ENCODE assay signal across 21 cellular contexts in the genomic region with DNA sequence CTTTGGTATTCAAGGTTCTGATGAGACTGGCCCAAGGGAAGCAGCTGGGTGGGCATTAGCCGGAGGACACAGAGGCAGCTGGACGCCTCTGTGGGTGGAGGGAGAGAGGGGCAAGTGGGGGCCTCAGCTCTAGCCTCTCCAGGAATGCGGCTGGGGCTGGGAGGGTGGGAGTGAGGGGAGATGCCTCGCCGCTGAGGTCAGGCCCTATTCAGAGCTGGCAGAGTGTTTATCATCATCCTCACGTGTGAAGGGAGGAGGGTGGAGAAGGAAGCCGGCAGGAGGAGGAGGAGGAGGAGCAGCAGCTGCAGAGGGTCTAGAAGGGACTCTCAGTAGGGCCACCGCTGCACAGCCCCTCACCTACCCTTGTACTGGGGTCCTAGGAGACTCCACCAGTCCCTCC. TPM values are rescaled to one million over a fixed set of nuclear protein-coding genes. Genes with fewer than 3 reads are reported as not detected.
DNase-seq lines count a peak whose midpoint lies in the region; ATAC-seq and TF ChIP-seq lines count a peak whose summit lies in the region.
"Had no signal": no experiment of that assay in that cellular context is flagged by ENCODE, and none has a peak within 500 bp of the region (broad histone marks: within the 10 kb centered on the region; RNA-seq: fewer than 3 reads in every experiment).

No MANE protein-coding gene starts in this region.

- DNase-seq in endodermal cell (peak; percentile 74), right cardiac atrium (peak in 1 of 3 donors; percentile 46), neural progenitor cell (ENCODE audit: low spot score) (peak; percentile 21), upper lobe of right lung (peak; percentile 28), foreskin melanocyte (no peak)
- DNase-seq: activated CD4-positive, alpha-beta memory T cell treated with anti-CD3 and anti-CD28 coated beads for 36 hours; activated T-cell treated with anti-CD3 and anti-CD28 coated beads, Interleukin-2, amount 50 U/mL, for 24 hours; brain microvascular endothelial cell; cortex of kidney; foreskin fibroblast; GM23248; MG63; NCI-H1694 treated with DMSO at 0.1 percent for 48 hours; NCI-H446 treated with DMSO at 0.1 percent for 48 hours; stimulated activated naive CD4-positive, alpha-beta T cell had no signal

- H3K27me3 Mint-ChIP-seq in endodermal cell (ENCODE audit: insufficient read depth) (no peaks in the 10 kb centered on the region), neural progenitor cell (ENCODE audit: insufficient read depth, low read depth) (peaks cover 15% of the 10 kb centered on the region)
- H3K27me3 Mint-ChIP-seq: activated naive CD4-positive, alpha-beta T cell treated with anti-CD3 and anti-CD28 coated beads, Interleukin-2, amount 50 U/mL, for 24 hours had no signal

- H3K9me3 ChIP-seq in endodermal cell (ENCODE audit: control insufficient read depth, low read length) (no peaks in the 10 kb centered on the region), right cardiac atrium (ENCODE audit: control insufficient read depth, low read length) (no peaks in the 10 kb centered on the region), neural progenitor cell (ENCODE audit: low read depth) (no peaks in the 10 kb centered on the region), upper lobe of right lung (no peaks in the 10 kb centered on the region)
- H3K9me3 ChIP-seq: MG63 had no signal

- peaks cover 6% of the 10 kb centered on the region for H3F3A ChIP-seq in neural progenitor cell (ENCODE audit: low read depth)

- ATAC-seq in right cardiac atrium (peak; percentile 20 to 28), upper lobe of right lung (peak; percentile 23), HG02798 (IDR thresholded peaks at IDR 0.05; ENCODE audit: poor library complexity, unreplicated experiment) (no peak), HG03135 (IDR thresholded peaks at IDR 0.05; ENCODE audit: unreplicated experiment) (no peak), SK-N-SH treated with all-trans-retinoic acid at 6 μM for 48 hours (no peak)
- ATAC-seq: T-cell had no signal

- peaks cover 39% of the 10 kb centered on the region for H3K4me1 Mint-ChIP-seq in endodermal cell
- H3K4me1 Mint-ChIP-seq in neural progenitor cell = peaks cover 21% of the 10 kb centered on the region
- H3K4me1 Mint-ChIP-seq: activated naive CD4-positive, alpha-beta T cell treated with anti-CD3 and anti-CD28 coated beads, Interleukin-2, amount 50 U/mL, for 24 hours; T-cell had no signal

- TF ChIP-seq CTCF in endodermal cell (conservative IDR thresholded peaks at IDR 0.05) (no peak), neural progenitor cell (IDR thresholded peaks at IDR 0.05) (no peak), upper lobe of right lung (IDR thresholded peaks at IDR 0.05) (no peak)

- H3K27me3 ChIP-seq in endodermal cell (ENCODE audit: control insufficient read depth, insufficient read depth, low read length, poor library complexity, severe bottlenecking) (no peaks in the 10 kb centered on the region), right cardiac atrium (ENCODE audit: control insufficient read depth, insufficient read depth) (no peaks in the 10 kb centered on the region), neural progenitor cell (no peaks in the 10 kb centered on the region), upper lobe of right lung (no peaks in the 10 kb centered on the region)
- H3K27me3 ChIP-seq: brain microvascular endothelial cell, MG63 had no signal

- no peak overlapping the region for H3K9ac ChIP-seq in endodermal cell (ENCODE audit: extremely low read depth, low read length, poor library complexity, severe bottlenecking)
- H3K9ac ChIP-seq in neural progenitor cell = no peak overlapping the region
- H3K9ac ChIP-seq: GM23248 had no signal

- no peak overlapping the region for H3K4me2 ChIP-seq in neural progenitor cell

- H3K27ac Mint-ChIP-seq in endodermal cell (no peak overlapping the region), neural progenitor cell (no peak overlapping the region)
- H3K27ac Mint-ChIP-seq: activated CD4-positive, alpha-beta memory T cell treated with anti-CD3 and anti-CD28 coated beads for 36 hours; activated naive CD4-positive, alpha-beta T cell treated with anti-CD3 and anti-CD28 coated beads, Interleukin-2, amount 50 U/mL, for 24 hours; activated T-cell treated with anti-CD3 and anti-CD28 coated beads, Interleukin-2, amount 50 U/mL, for 24 hours; natural killer cell treated with Interleukin-12 subunit alpha and Interleukin-12 subunit beta and Interleukin-15 and Interleukin-18, amount 100 ng/mL, for 72 hours; T-cell had no signal

- no peak overlapping the region for H3K4me3 Mint-ChIP-seq in endodermal cell
- no peak overlapping the region for H3K4me3 Mint-ChIP-seq in neural progenitor cell
- H3K4me3 Mint-ChIP-seq: activated CD4-positive, alpha-beta memory T cell treated with anti-CD3 and anti-CD28 coated beads for 36 hours; activated naive CD4-positive, alpha-beta T cell treated with anti-CD3 and anti-CD28 coated beads, Interleukin-2, amount 50 U/mL, for 24 hours; activated T-cell treated with anti-CD3 and anti-CD28 coated beads, Interleukin-2, amount 50 U/mL, for 24 hours; natural killer cell treated with Interleukin-12 subunit alpha and Interleukin-12 subunit beta and Interleukin-15 and Interleukin-18, amount 100 ng/mL, for 72 hours; T-cell had no signal

- H3K36me3 ChIP-seq in endodermal cell (ENCODE audit: control insufficient read depth, insufficient read depth, low read length) = no peaks in the 10 kb centered on the region
- no peaks in the 10 kb centered on the region for H3K36me3 ChIP-seq in neural progenitor cell
- no peaks in the 10 kb centered on the region for H3K36me3 ChIP-seq in upper lobe of right lung
- H3K36me3 ChIP-seq: brain microvascular endothelial cell had no signal

- no peaks in the 10 kb centered on the region for H3K9me3 Mint-ChIP-seq in endodermal cell
- H3K9me3 Mint-ChIP-seq in neural progenitor cell = no peaks in the 10 kb centered on the region
- H3K9me3 Mint-ChIP-seq: activated CD4-positive, alpha-beta memory T cell treated with anti-CD3 and anti-CD28 coated beads for 36 hours; activated naive CD4-positive, alpha-beta T cell treated with anti-CD3 and anti-CD28 coated beads, Interleukin-2, amount 50 U/mL, for 24 hours; activated T-cell treated with anti-CD3 and anti-CD28 coated beads, Interleukin-2, amount 50 U/mL, for 24 hours; natural killer cell treated with Interleukin-12 subunit alpha and Interleukin-12 subunit beta and Interleukin-15 and Interleukin-18, amount 100 ng/mL, for 72 hours; T-cell had no signal

- no peaks in the 10 kb centered on the region for H4K20me1 ChIP-seq in neural progenitor cell (ENCODE audit: low read depth)

- H3K4me3 ChIP-seq in endodermal cell (ENCODE audit: low read length) (no peak overlapping the region), right cardiac atrium (ENCODE audit: low read length) (no peak overlapping the region), neural progenitor cell (no peak overlapping the region), upper lobe of right lung (no peak overlapping the region)
- H3K4me3 ChIP-seq: GM23248, MG63 had no signal

- no peaks in the 10 kb centered on the region for H3K36me3 Mint-ChIP-seq in endodermal cell (ENCODE audit: low read depth)
- no peaks in the 10 kb centered on the region for H3K36me3 Mint-ChIP-seq in neural progenitor cell
- H3K36me3 Mint-ChIP-seq: activated CD4-positive, alpha-beta memory T cell treated with anti-CD3 and anti-CD28 coated beads for 36 hours; activated naive CD4-positive, alpha-beta T cell treated with anti-CD3 and anti-CD28 coated beads, Interleukin-2, amount 50 U/mL, for 24 hours; natural killer cell treated with Interleukin-12 subunit alpha and Interleukin-12 subunit beta and Interleukin-15 and Interleukin-18, amount 100 ng/mL, for 72 hours; T-cell had no signal

- 46% methylated on average over 8 of the region's 8 CpGs; no CpG with 5 or more reads in 1 of the 2 experiments for WGBS in endodermal cell (ENCODE audit: insufficient coverage in 1 of 2, insufficient read length in 1 of 2), 2 experiments
- WGBS in right cardiac atrium = 42% methylated on average over 8 of the region's 8 CpGs

- intact Hi-C loops in right cardiac atrium (cut with DNase I) = no loop called here
- intact Hi-C loops in upper lobe of right lung (cut with DNase I) = no loop called here

- no peak overlapping the region for H2AFZ ChIP-seq in neural progenitor cell (replicated peaks)
- H2AFZ ChIP-seq: GM23248 had no signal

- H3K27ac ChIP-seq in endodermal cell (ENCODE audit: low read depth, low read length) (no peak overlapping the region), right cardiac atrium (ENCODE audit: low read length) (no peak overlapping the region), neural progenitor cell (no peak overlapping the region), upper lobe of right lung (no peak overlapping the region)
- H3K27ac ChIP-seq: brain microvascular endothelial cell, GM23248 had no signal

- no peaks in the 10 kb centered on the region for H3K79me2 ChIP-seq in neural progenitor cell (ENCODE audit: low read depth)

- H3K4me1 ChIP-seq in endodermal cell (ENCODE audit: control insufficient read depth, insufficient read depth, low read length) (peaks cover 25% of the 10 kb centered on the region), right cardiac atrium (ENCODE audit: control insufficient read depth, insufficient read depth, low read length) (peaks cover 23% of the 10 kb centered on the region), neural progenitor cell (peaks cover 11% of the 10 kb centered on the region), upper lobe of right lung (peaks cover 17% of the 10 kb centered on the region)

TF ChIP-seq in SK-N-SH treated with all-trans-retinoic acid at 6 μM for 48 hours, 23 proteins besides CTCF, POLR2A, EP300 and RAD21 (continues in another document):
- no peak for TF ChIP-seq TCF4 (CRISPR knock-in tag; IDR thresholded peaks at IDR 0.05; ENCODE audit: borderline replicate concordance)
- no peak for TF ChIP-seq PATZ1 (CRISPR knock-in tag; IDR thresholded peaks at IDR 0.05; ENCODE audit: borderline replicate concordance)

RNA-seq across cellular contexts. Expression of gene TNS1, which starts 43.1 kb away (rescaled TPM):
- total RNA-seq in endodermal cell (1 to 10 TPM; 3.3 to 4.2 TPM), right cardiac atrium (100 to 1,000 TPM; 442 to 647 (median 536) TPM), neural progenitor cell (ENCODE audit: low replicate concordance) (0.24 and 2.3 TPM in 2 replicates), upper lobe of right lung (669 TPM)
- 5.6 TPM for polyA plus RNA-seq in endodermal cell (2013, experiment 1 of 2)
- 7.2 TPM for polyA plus RNA-seq in endodermal cell (2013, experiment 2 of 2)
- polyA plus RNA-seq in right cardiac atrium = 243 TPM

Comparison
In these comparisons a context has a peak if more than half of its experiments do, and no peak if none do; other contexts are left out.
1. ATAC-seq: peak in right cardiac atrium (2 of 2) and upper lobe of right lung (single experiment); none in HG02798 (single experiment), HG03135 (single experiment) and SK-N-SH treated with all-trans-retinoic acid at 6 μM for 48 hours (single experiment).
2. RNA of gene TNS1, which starts 43.1 kb away (total RNA-seq): 669 TPM in upper lobe of right lung (single experiment) and 442 to 647 TPM in right cardiac atrium; 3.3 to 4.2 TPM in endodermal cell and 0.24 to 2.3 TPM in neural progenitor cell; every median in the first group is over 10 times any median in the second.